In the genomic region with DNA sequence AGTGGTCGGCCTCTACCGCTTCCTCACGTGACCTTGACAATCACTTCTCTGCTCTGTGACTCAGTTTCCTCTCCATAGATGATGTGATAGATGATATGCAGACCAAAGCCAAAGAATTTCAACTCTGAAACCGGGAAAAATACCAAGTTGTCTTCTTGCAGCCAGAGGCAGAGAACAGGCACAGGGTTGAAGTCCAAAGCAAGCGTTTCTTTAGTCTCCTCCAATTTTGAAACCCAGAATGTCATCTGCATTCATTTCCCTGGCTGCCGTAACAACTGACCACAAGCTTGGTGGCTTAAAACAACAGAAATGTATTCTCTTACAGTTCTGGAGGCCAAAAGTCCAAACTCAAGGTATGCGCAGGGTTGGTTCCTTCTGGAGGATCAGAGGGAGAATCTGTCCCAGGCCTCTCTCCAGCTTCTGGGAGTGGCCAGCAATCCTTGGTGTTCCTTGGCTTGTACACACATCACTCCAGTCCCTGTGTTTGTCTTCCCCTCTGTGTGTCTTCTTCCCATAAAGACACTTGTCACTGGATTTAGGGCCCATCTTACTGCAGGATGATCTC, we compare ENCODE assay signal across 17 cellular contexts.
"Had no signal": no experiment of that assay in that cellular context is flagged by ENCODE, and none has a peak within 500 bp of the region (broad histone marks: within the 10 kb centered on the region; RNA-seq: fewer than 3 reads in every experiment).

No MANE protein-coding gene starts in this region.

- H3K27me3 ChIP-seq: uterus had no signal

- H3K4me3 ChIP-seq: breast epithelium, esophagus muscularis mucosa, heart right ventricle, spleen, transverse colon, uterus had no signal

- H3K4me1 ChIP-seq: uterus had no signal

- H3K27ac ChIP-seq: breast epithelium, esophagus muscularis mucosa, heart right ventricle, spleen, transverse colon, uterus had no signal

- DNase-seq: activated CD4-positive, alpha-beta T cell treated with anti-CD3 and anti-CD28 coated beads for 4 hours; activated naive CD4-positive, alpha-beta T cell treated with anti-CD3 and anti-CD28 coated beads, Interleukin-2, amount 50 U/mL, for 16 hours; activated T-cell treated with anti-CD3 and anti-CD28 coated beads, Interleukin-2, amount 50 U/mL, for 24 hours; amniotic stem cell; dermis blood vessel endothelial cell; effector CD4-positive, alpha-beta T cell; foreskin melanocyte; heart right ventricle; kidney glomerular epithelial cell; left ventricle myocardium superior; occipital lobe; right cardiac atrium; spleen; uterus had no signal

- H3K36me3 ChIP-seq: breast epithelium, esophagus muscularis mucosa, heart right ventricle, spleen, transverse colon, uterus had no signal

- ATAC-seq: heart right ventricle, left ventricle myocardium superior, right cardiac atrium had no signal
